Comparison of ENCODE assay signal across 38 cellular contexts in genomic region chr13:35871561-35871960, GRCh38.
"Had no signal": no experiment of that assay in that cellular context is flagged by ENCODE, and none has a peak within 500 bp of the region (broad histone marks: within the 10 kb centered on the region; RNA-seq: fewer than 3 reads in every experiment).

No MANE protein-coding gene starts in this region.

- H3K36me3 ChIP-seq: adrenal gland, cardiac muscle cell had no signal

- H3K27ac Mint-ChIP-seq: activated B cell treated with CpG ODN at 0.5 μM for 24 hours; activated CD4-positive, alpha-beta memory T cell treated with anti-CD3 and anti-CD28 coated beads for 36 hours; activated CD4-positive, alpha-beta T cell treated with anti-CD3 and anti-CD28 coated beads, Interleukin-2, amount 10 ng/mL, durations not matched to agents 24 days and 14 days; activated CD8-positive, alpha-beta T cell treated with anti-CD3 and anti-CD28 coated beads for 36 hours; activated naive CD4-positive, alpha-beta T cell treated with anti-CD3 and anti-CD28 coated beads for 36 hours; activated naive CD4-positive, alpha-beta T cell treated with anti-CD3 and anti-CD28 coated beads, Interleukin-2, amount 50 U/mL, for 72 hours; activated naive CD8-positive, alpha-beta T cell treated with anti-CD3 and anti-CD28 coated beads for 36 hours; activated T-cell treated with anti-CD3 and anti-CD28 coated beads, Interleukin-2, amount 50 U/mL, for 72 hours; activated T-helper 1 cell treated with anti-CD3 and anti-CD28 coated beads, Interleukin-12 subunit alpha, Interleukin-12 subunit beta, Interleukin-2, Interleukin-4 antibody, amounts not matched to agents 30 ng/mL and 10 ng/mL and 1 ng/mL, durations not matched to agents 14 hours and 24 hours and 36 hours; activated T-helper 17 cell treated with anti-CD3 and anti-CD28 coated beads, Interleukin-2, amount 50 U/mL, for 72 hours; T-helper 1 cell treated with Interleukin-12 subunit alpha and Interleukin-12 subunit beta and Interleukin-4 antibody, amounts not matched to agents 30 μg/mL and 1 μg/mL, for 36 hours; T-helper 2 cell treated with Interferon-gamma antibody and Interleukin-4, amounts not matched to agents 5 μg/mL and 100 μg/mL, for 36 hours had no signal

- H3K9me3 Mint-ChIP-seq: activated CD4-positive, alpha-beta memory T cell treated with anti-CD3 and anti-CD28 coated beads for 36 hours; activated CD8-positive, alpha-beta T cell treated with anti-CD3 and anti-CD28 coated beads for 36 hours; activated T-cell treated with anti-CD3 and anti-CD28 coated beads, Interleukin-2, amount 50 U/mL, for 4 hours; T-helper 2 cell treated with Interferon-gamma antibody and Interleukin-4, amounts not matched to agents 5 μg/mL and 100 μg/mL, for 36 hours had no signal

- DNase-seq: activated B cell treated with CpG ODN at 0.5 μM for 24 hours; activated CD4-positive, alpha-beta memory T cell treated with anti-CD3 and anti-CD28 coated beads for 36 hours; activated CD4-positive, alpha-beta T cell treated with anti-CD3 and anti-CD28 coated beads for 4 hours; activated CD4-positive, alpha-beta T cell treated with anti-CD3 and anti-CD28 coated beads, Interleukin-2, amount 10 ng/mL, durations not matched to agents 24 days and 14 days; activated CD4-positive, alpha-beta T cell treated with anti-CD3 and anti-CD28 coated beads, Interleukin-2, amount 50 U/mL, for 1 hour; activated CD4-positive, alpha-beta T cell treated with anti-CD3 and anti-CD28 coated beads, Interleukin-2, amount 50 U/mL, for 4 hours; activated CD4-positive, CD25-positive, alpha-beta regulatory T cell treated with anti-CD3 and anti-CD28 coated beads, Interleukin-2, amount 50 U/mL, for 72 hours; activated CD8-positive, alpha-beta memory T cell treated with anti-CD3 and anti-CD28 coated beads, Interleukin-2, amount 50 U/mL, for 4 hours; activated CD8-positive, alpha-beta T cell treated with anti-CD3 and anti-CD28 coated beads for 36 hours; activated effector memory CD4-positive, alpha-beta T cell treated with anti-CD3 and anti-CD28 coated beads, Interleukin-2, amount 50 U/mL, for 16 hours; activated gamma-delta T cell treated with Interleukin-2 at 50 U/mL for 16 hours; activated naive CD4-positive, alpha-beta T cell; activated naive CD4-positive, alpha-beta T cell treated with anti-CD3 and anti-CD28 coated beads for 36 hours; activated naive CD4-positive, alpha-beta T cell treated with anti-CD3 and anti-CD28 coated beads, Interleukin-2, amount 50 U/mL, for 16 hours; activated naive CD8-positive, alpha-beta T cell treated with anti-CD3 and anti-CD28 coated beads for 36 hours; activated T-cell treated with anti-CD3 and anti-CD28 coated beads for 4 hours; activated T-cell treated with anti-CD3 and anti-CD28 coated beads, Interleukin-2, amount 50 U/mL, for 1 hour; activated T-cell treated with anti-CD3 and anti-CD28 coated beads, Interleukin-2, amount 50 U/mL, for 4 hours; activated T-cell treated with anti-CD3 and anti-CD28 coated beads, Interleukin-2, amount 50 U/mL, for 72 hours; adrenal gland; amniotic stem cell; aorta; caudate nucleus; cerebellar nuclear complex; T-helper 1 cell; T-helper 2 cell; T-helper 9 cell had no signal

- H3K27me3 ChIP-seq: adrenal gland, cardiac muscle cell had no signal

- H3K4me3 ChIP-seq: adrenal gland, cardiac muscle cell had no signal

- ATAC-seq: activated CD8-positive, alpha-beta T cell treated with anti-CD3 and anti-CD28 coated beads for 36 hours; activated naive CD4-positive, alpha-beta T cell treated with anti-CD3 and anti-CD28 coated beads, Interleukin-2, amount 50 U/mL, for 72 hours; activated T-cell treated with anti-CD3 and anti-CD28 coated beads, Interleukin-2, amount 50 U/mL, for 4 hours; activated T-cell treated with anti-CD3 and anti-CD28 coated beads, Interleukin-2, amount 50 U/mL, for 72 hours; activated T-helper 17 cell treated with anti-CD3 and anti-CD28 coated beads, Interleukin-2, amount 50 U/mL, for 72 hours had no signal

- H3K4me1 ChIP-seq: adrenal gland had no signal

- H3K4me1 Mint-ChIP-seq: activated B cell treated with CpG ODN at 0.5 μM for 24 hours; activated CD4-positive, alpha-beta T cell treated with anti-CD3 and anti-CD28 coated beads, Interleukin-2, amount 10 ng/mL, durations not matched to agents 24 days and 14 days; activated naive CD8-positive, alpha-beta T cell treated with anti-CD3 and anti-CD28 coated beads for 36 hours; activated T-helper 17 cell treated with anti-CD3 and anti-CD28 coated beads, Interleukin-2, amount 50 U/mL, for 72 hours; central memory CD8-positive, alpha-beta T cell had no signal

- H3K27ac ChIP-seq: adrenal gland, cardiac muscle cell, VCaP had no signal

- H3K9me3 ChIP-seq: adrenal gland had no signal

- H3K4me3 Mint-ChIP-seq: activated B cell treated with CpG ODN at 0.5 μM for 24 hours; activated CD4-positive, alpha-beta memory T cell treated with anti-CD3 and anti-CD28 coated beads for 36 hours; activated CD4-positive, alpha-beta T cell treated with anti-CD3 and anti-CD28 coated beads, Interleukin-2, amount 10 ng/mL, durations not matched to agents 24 days and 14 days; activated CD8-positive, alpha-beta T cell treated with anti-CD3 and anti-CD28 coated beads for 36 hours; activated naive CD4-positive, alpha-beta T cell treated with anti-CD3 and anti-CD28 coated beads for 36 hours; activated naive CD8-positive, alpha-beta T cell treated with anti-CD3 and anti-CD28 coated beads for 36 hours; activated T-cell treated with anti-CD3 and anti-CD28 coated beads, Interleukin-2, amount 50 U/mL, for 4 hours; activated T-cell treated with anti-CD3 and anti-CD28 coated beads, Interleukin-2, amount 50 U/mL, for 72 hours; activated T-helper 1 cell treated with anti-CD3 and anti-CD28 coated beads, Interleukin-12 subunit alpha, Interleukin-12 subunit beta, Interleukin-2, Interleukin-4 antibody, amounts not matched to agents 30 ng/mL and 10 ng/mL and 1 ng/mL, durations not matched to agents 14 hours and 24 hours and 36 hours; activated T-helper 17 cell treated with anti-CD3 and anti-CD28 coated beads, Interleukin-2, amount 50 U/mL, for 72 hours; brain; central memory CD8-positive, alpha-beta T cell; T-helper 1 cell treated with Interleukin-12 subunit alpha and Interleukin-12 subunit beta and Interleukin-4 antibody, amounts not matched to agents 30 μg/mL and 1 μg/mL, for 36 hours; T-helper 2 cell treated with Interferon-gamma antibody and Interleukin-4, amounts not matched to agents 5 μg/mL and 100 μg/mL, for 36 hours had no signal

- FAIRE-seq: bronchial epithelial cell, TTC549 had no signal

- H3K27me3 Mint-ChIP-seq: activated B cell treated with CpG ODN at 0.5 μM for 24 hours; activated CD4-positive, alpha-beta memory T cell treated with anti-CD3 and anti-CD28 coated beads for 36 hours; activated CD4-positive, alpha-beta T cell treated with anti-CD3 and anti-CD28 coated beads, Interleukin-2, amount 10 ng/mL, durations not matched to agents 24 days and 14 days; activated CD8-positive, alpha-beta T cell treated with anti-CD3 and anti-CD28 coated beads for 36 hours; activated T-helper 17 cell treated with anti-CD3 and anti-CD28 coated beads, Interleukin-2, amount 50 U/mL, for 72 hours; brain; central memory CD8-positive, alpha-beta T cell had no signal

- H3K36me3 Mint-ChIP-seq: activated CD4-positive, alpha-beta memory T cell treated with anti-CD3 and anti-CD28 coated beads for 36 hours; activated naive CD4-positive, alpha-beta T cell treated with anti-CD3 and anti-CD28 coated beads, Interleukin-2, amount 50 U/mL, for 72 hours; activated naive CD8-positive, alpha-beta T cell treated with anti-CD3 and anti-CD28 coated beads for 36 hours had no signal
